Comparison of ENCODE assay signal across 12 cellular contexts in genomic region chr5:157549954-157550549, GRCh38. TPM values are rescaled to one million over a fixed set of nuclear protein-coding genes. Genes with fewer than 3 reads are reported as not detected.
A peak's percentile ranks its signal among the peaks of the same experiment; 100 is the strongest.
DNase-seq lines count a peak whose midpoint lies in the region; ATAC-seq, FAIRE-seq and TF ChIP-seq lines count a peak whose summit lies in the region.
"Had no signal": no experiment of that assay in that cellular context is flagged by ENCODE, and none has a peak within 500 bp of the region (broad histone marks: within the 10 kb centered on the region; RNA-seq: fewer than 3 reads in every experiment).

No MANE protein-coding gene starts in this region.

- peak overlapping the region; percentile 64 for H3K27ac Mint-ChIP-seq in activated CD4-positive, alpha-beta memory T cell treated with anti-CD3 and anti-CD28 coated beads for 36 hours

- H3K9ac ChIP-seq in kidney (ENCODE audit: low read length in 2 of 2) = no peak overlapping the region
- H3K9ac ChIP-seq: BLaER1 treated with 17β-estradiol and CSF1 and Interleukin-3, amounts not matched to agents 10 nM and 100 nM had no signal

- intact Hi-C loops in activated CD4-positive, alpha-beta memory T cell treated with anti-CD3 and anti-CD28 coated beads for 36 hours (cut with micrococcal nuclease) = loop anchor here (1.0 to 10.0 kb wide), 6 partner anchors 10 to 305 kb away; partner anchors contain the start of genes C5orf52 and CLINT1
- intact Hi-C loops in aorta (cut with DNase I) = no loop called here
- intact Hi-C loops in kidney (cut with DNase I) = no loop called here

- no peaks in the 10 kb centered on the region for H3K9me3 Mint-ChIP-seq in activated CD4-positive, alpha-beta memory T cell treated with anti-CD3 and anti-CD28 coated beads for 36 hours

- H3K4me3 ChIP-seq in right atrium auricular region (no peak overlapping the region), aorta (ENCODE audit: low read length in 2 of 2) (no peak overlapping the region), kidney (ENCODE audit: low read length in 2 of 2) (no peak overlapping the region)
- H3K4me3 ChIP-seq: BLaER1 treated with 17β-estradiol and CSF1 and Interleukin-3, amounts not matched to agents 10 nM and 100 nM had no signal

- H3K4me1 Mint-ChIP-seq in activated CD4-positive, alpha-beta memory T cell treated with anti-CD3 and anti-CD28 coated beads for 36 hours (ENCODE audit: low read depth) = peaks cover 89% of the 10 kb centered on the region

- no peaks in the 10 kb centered on the region for H3K27me3 ChIP-seq in right atrium auricular region
- no peaks in the 10 kb centered on the region for H3K27me3 ChIP-seq in aorta (ENCODE audit: control insufficient read depth in 1 of 2, insufficient read depth in 2 of 2, low read length in 1 of 2)
- H3K27me3 ChIP-seq: BLaER1 treated with 17β-estradiol and CSF1 and Interleukin-3, amounts not matched to agents 10 nM and 100 nM had no signal

- no peak for FAIRE-seq in kidney (lab: Jason Lieb, UNC)
- FAIRE-seq: colon had no signal

- no peaks in the 10 kb centered on the region for H3K27me3 Mint-ChIP-seq in activated CD4-positive, alpha-beta memory T cell treated with anti-CD3 and anti-CD28 coated beads for 36 hours

- H3K9me3 ChIP-seq in right atrium auricular region = no peaks in the 10 kb centered on the region
- H3K9me3 ChIP-seq in aorta (ENCODE audit: control insufficient read depth, low read length) = no peaks in the 10 kb centered on the region
- no peaks in the 10 kb centered on the region for H3K9me3 ChIP-seq in kidney (ENCODE audit: control insufficient read depth in 1 of 2, low read length in 2 of 2)

- H3K4me1 ChIP-seq in right atrium auricular region (peaks cover 0 to 66% of the 10 kb centered on the region in 2 donors), aorta (ENCODE audit: control insufficient read depth in 1 of 2, insufficient read depth in 2 of 2, low read length in 2 of 2) (peaks cover 2 to 10% of the 10 kb centered on the region in 2 donors), kidney (ENCODE audit: control insufficient read depth in 1 of 2, insufficient read depth in 1 of 2, low read depth in 1 of 2, low read length in 2 of 2) (peaks cover 10 to 18% of the 10 kb centered on the region in 2 donors)

- H3K27ac ChIP-seq in right atrium auricular region = peak overlapping the region; percentile 77 to 86
- no peak overlapping the region for H3K27ac ChIP-seq in aorta (ENCODE audit: low read depth in 1 of 2, low read length in 2 of 2)
- H3K27ac ChIP-seq in kidney (ENCODE audit: low read depth in 2 of 2, low read length in 2 of 2) = no peak overlapping the region
- H3K27ac ChIP-seq: BLaER1 treated with 17β-estradiol and CSF1 and Interleukin-3, amounts not matched to agents 10 nM and 100 nM had no signal

- H3K4me3 Mint-ChIP-seq in activated CD4-positive, alpha-beta memory T cell treated with anti-CD3 and anti-CD28 coated beads for 36 hours = peak overlapping the region; percentile 42

- POLR2A ChIA-PET in activated CD4-positive, alpha-beta memory T cell treated with anti-CD3 and anti-CD28 coated beads for 36 hours (lab: Charles Lee) = interaction anchor here (0.6 to 2.9 kb wide), 6 partner anchors 9 to 65 kb away, joined by 3 to 11 read pairs (median 5); no protein-coding TSS in a partner anchor

- no peaks in the 10 kb centered on the region for H3K36me3 ChIP-seq in right atrium auricular region
- H3K36me3 ChIP-seq in aorta (ENCODE audit: control insufficient read depth in 1 of 2, insufficient read depth in 2 of 2, low read length in 1 of 2) = no peaks in the 10 kb centered on the region
- H3K36me3 ChIP-seq in kidney (ENCODE audit: control insufficient read depth in 1 of 2, insufficient read depth in 2 of 2, low read length in 2 of 2) = no peaks in the 10 kb centered on the region

- WGBS in aorta, 2 donors = 59 to 60% methylated on average over 5 of the region's 5 CpGs

- ATAC-seq in aorta (ENCODE audit: low FRiP score) (no peak), GM19455 (IDR thresholded peaks at IDR 0.05; ENCODE audit: unreplicated experiment) (no peak)

- TF ChIP-seq CTCF in right atrium auricular region (IDR thresholded peaks at IDR 0.05) (no peak), kidney (IDR thresholded peaks at IDR 0.05; ENCODE audit: borderline replicate concordance, extremely low read depth, insufficient read depth) (no peak)

- CTCF ChIA-PET in activated CD4-positive, alpha-beta memory T cell treated with anti-CD3 and anti-CD28 coated beads for 36 hours (lab: Charles Lee) = interaction anchor here (1.6 kb wide), 1 partner anchor 14 kb away, joined by 3 read pairs; no protein-coding TSS in a partner anchor

- peaks cover 60% of the 10 kb centered on the region for H3K36me3 Mint-ChIP-seq in activated CD4-positive, alpha-beta memory T cell treated with anti-CD3 and anti-CD28 coated beads for 36 hours

- DNase-seq in A172 (ENCODE audit: low spot score) (peak; percentile 33), ELR (ENCODE audit: low read depth) (peak; percentile 36), right atrium auricular region (ENCODE audit: low spot score) (no peak), aorta (no peak), kidney (no peak), NCI-H510A treated with DMSO at 0.1 percent for 48 hours (lab: John Stamatoyannopoulos, UW) (no peak)
- no peak for DNase-seq in activated CD4-positive, alpha-beta memory T cell treated with anti-CD3 and anti-CD28 coated beads for 36 hours
- DNase-seq: activated CD4-positive, CD25-positive, alpha-beta regulatory T cell treated with anti-CD3 and anti-CD28 coated beads, Interleukin-2, amount 50 U/mL, for 72 hours; activated naive CD4-positive, alpha-beta T cell treated with Interleukin-2 at 50 U/mL for 16 hours had no signal

RNA-seq across cellular contexts. Expression of gene ADAM19, which starts 25.5 kb away (rescaled TPM):
- 43.1 and 50.3 TPM in 2 replicates for total RNA-seq in A172 (2014; rRNA removed; shearing (Covaris generic))
- total RNA-seq in activated CD4-positive, alpha-beta memory T cell treated with anti-CD3 and anti-CD28 coated beads for 36 hours = 100 to 1,000 TPM; 107 to 111 TPM
- total RNA-seq in right atrium auricular region (10 to 100 TPM; 13.1 to 49.5 TPM), aorta (10 to 100 TPM; 31.0 to 42.8 TPM), kidney (9.2 TPM)
- polyA plus RNA-seq in aorta (1 to 10 TPM; 1.5 to 9.6 TPM), kidney (ENCODE audit: insufficient read depth, low read depth, low replicate concordance) (0.88 TPM)

Comparison
In these comparisons a context has a peak if more than half of its experiments do, and no peak if none do; other contexts are left out.
1. DNase-seq: peak in A172 (single experiment) and ELR (single experiment); none in activated CD4-positive, alpha-beta memory T cell treated with anti-CD3 and anti-CD28 coated beads for 36 hours (single experiment), right atrium auricular region (single experiment), aorta (0 of 2), kidney (single experiment) and NCI-H510A treated with DMSO at 0.1 percent for 48 hours (single experiment).
2. H3K27ac ChIP-seq: peak in right atrium auricular region (2 of 2); none in aorta (0 of 2) and kidney (0 of 2).